In genomic region chr6:159031826-159032225, GRCh38 we compare ENCODE assay signal across 22 cellular contexts. TPM values are rescaled to one million over a fixed set of nuclear protein-coding genes. Genes with fewer than 3 reads are reported as not detected.
"Had no signal": no experiment of that assay in that cellular context is flagged by ENCODE, and none has a peak within 500 bp of the region (broad histone marks: within the 10 kb centered on the region; RNA-seq: fewer than 3 reads in every experiment).

No MANE protein-coding gene starts in this region.

- H3K27ac Mint-ChIP-seq: activated CD8-positive, alpha-beta T cell treated with anti-CD3 and anti-CD28 coated beads, Interleukin-2, amount 10 ng/mL, durations not matched to agents 7 days and 5 days; activated naive CD4-positive, alpha-beta T cell treated with anti-CD3 and anti-CD28 coated beads, Interleukin-2, amount 50 U/mL, for 72 hours; activated T-helper 17 cell treated with anti-CD3 and anti-CD28 coated beads, Interleukin-2, amount 50 U/mL, for 72 hours; brain; mesothelial cell of epicardium had no signal

- H3K9me3 Mint-ChIP-seq: activated naive CD4-positive, alpha-beta T cell treated with anti-CD3 and anti-CD28 coated beads, Interleukin-2, amount 50 U/mL, for 72 hours; activated T-helper 17 cell treated with anti-CD3 and anti-CD28 coated beads, Interleukin-2, amount 50 U/mL, for 72 hours; mesothelial cell of epicardium had no signal

- H3K27me3 Mint-ChIP-seq: activated T-helper 17 cell treated with anti-CD3 and anti-CD28 coated beads, Interleukin-2, amount 50 U/mL, for 72 hours; naive thymus-derived CD8-positive, alpha-beta T cell had no signal

- H3K4me3 Mint-ChIP-seq: activated CD8-positive, alpha-beta T cell treated with anti-CD3 and anti-CD28 coated beads, Interleukin-2, amount 10 ng/mL, durations not matched to agents 7 days and 5 days; activated T-helper 17 cell treated with anti-CD3 and anti-CD28 coated beads, Interleukin-2, amount 50 U/mL, for 72 hours; brain; mesothelial cell of epicardium; naive thymus-derived CD8-positive, alpha-beta T cell had no signal

- ATAC-seq: activated CD8-positive, alpha-beta T cell treated with anti-CD3 and anti-CD28 coated beads, Interleukin-2, amount 10 ng/mL, durations not matched to agents 7 days and 5 days; activated T-helper 17 cell treated with anti-CD3 and anti-CD28 coated beads, Interleukin-2, amount 50 U/mL, for 72 hours; esophagus mucosa; left lobe of liver; naive thymus-derived CD8-positive, alpha-beta T cell had no signal

- H3K4me1 Mint-ChIP-seq: brain, mesothelial cell of epicardium had no signal

- DNase-seq: activated CD4-positive, alpha-beta T cell treated with anti-CD3 and anti-CD28 coated beads, Interleukin-2, amount 50 U/mL, for 1 hour; activated CD4-positive, CD25-positive, alpha-beta regulatory T cell treated with anti-CD3 and anti-CD28 coated beads, Interleukin-2, amount 50 U/mL, for 72 hours; activated CD8-positive, alpha-beta T cell treated with anti-CD3 and anti-CD28 coated beads, Interleukin-2, amount 10 ng/mL, durations not matched to agents 7 days and 5 days; activated T-cell treated with anti-CD3 and anti-CD28 coated beads, Interleukin-2, amount 50 U/mL, for 1 hour; aorta; dermis blood vessel endothelial cell; effector memory CD4-positive, alpha-beta T cell; foreskin melanocyte; naive thymus-derived CD8-positive, alpha-beta T cell; stimulated activated CD4-positive, alpha-beta T cell treated with anti-CD3 and anti-CD28 coated beads, Interleukin-4, amount 100 ng/mL, for 24 hours; stimulated activated naive CD4-positive, alpha-beta T cell treated with Interleukin-2 at 50 U/mL for 16 hours; upper lobe of left lung had no signal

- H3K36me3 Mint-ChIP-seq: mesothelial cell of epicardium had no signal

RNA-seq across cellular contexts. Expression of gene TAGAP, which starts 13.0 kb away (rescaled TPM):
- total RNA-seq: chondrocyte, dermis blood vessel endothelial cell, endothelial cell of umbilical vein, lung microvascular endothelial cell, osteocyte had no signal
